12 cellular contexts compared by ENCODE assay signal in the genomic region with DNA sequence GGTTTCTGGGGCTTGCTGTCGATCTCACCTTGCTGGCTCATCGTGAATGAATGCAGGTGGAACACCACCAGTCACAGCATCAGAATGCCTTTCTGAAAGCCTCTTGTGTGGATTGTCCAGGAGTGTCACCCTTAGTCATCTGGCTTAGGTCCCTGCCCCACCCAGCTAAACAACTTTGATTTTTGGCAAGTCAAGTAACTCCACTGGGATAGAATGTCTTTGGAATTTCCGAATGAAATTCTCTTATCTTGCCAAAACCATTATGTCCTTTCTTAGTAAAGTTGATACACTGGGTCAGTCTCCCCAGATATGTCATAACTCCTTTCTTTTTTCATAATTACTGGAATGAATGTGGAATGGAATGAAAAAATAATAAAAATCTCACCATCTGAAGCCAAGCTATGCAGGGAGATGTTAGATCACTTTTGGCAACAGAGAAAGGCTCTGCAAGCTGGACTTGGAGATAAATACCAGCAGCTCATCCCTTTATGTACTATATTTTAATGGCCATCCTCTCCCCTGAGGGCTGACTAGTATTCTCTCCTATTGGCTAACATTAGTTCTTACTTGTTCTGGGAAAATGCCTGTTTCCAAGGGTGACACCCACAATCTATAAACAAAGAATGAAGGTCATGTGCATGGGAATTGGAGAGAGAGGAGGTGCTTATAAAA. TPM values are rescaled to one million over a fixed set of nuclear protein-coding genes. Genes with fewer than 3 reads are reported as not detected.
DNase-seq lines count a peak whose midpoint lies in the region; ATAC-seq and TF ChIP-seq lines count a peak whose summit lies in the region.
"Had no signal": no experiment of that assay in that cellular context is flagged by ENCODE, and none has a peak within 500 bp of the region (broad histone marks: within the 10 kb centered on the region; RNA-seq: fewer than 3 reads in every experiment).

No MANE protein-coding gene starts in this region.

- H2BK15ac ChIP-seq in mesendoderm (replicated peaks; ENCODE audit: low read depth), result no peak overlapping the region

- no peaks in the 10 kb centered on the region for H3K36me3 ChIP-seq in mesendoderm (ENCODE audit: control insufficient read depth, insufficient read depth, low read length)

- ATAC-seq in esophagus mucosa (peak; percentile 99), GM21526 (IDR thresholded peaks at IDR 0.05; ENCODE audit: low FRiP score, unreplicated experiment) (no peak), HG03457 (IDR thresholded peaks at IDR 0.05; ENCODE audit: unreplicated experiment) (no peak)
- ATAC-seq: natural killer cell had no signal

- H4K5ac ChIP-seq in mesendoderm (ENCODE audit: low read length), result no peak overlapping the region

- H3K79me2 ChIP-seq in mesendoderm (ENCODE audit: control insufficient read depth, insufficient read depth, low read length), result no peaks in the 10 kb centered on the region

- no peak overlapping the region for H3K9ac ChIP-seq in mesendoderm (ENCODE audit: low read length)

- no peak overlapping the region for H3K23ac ChIP-seq in mesendoderm (ENCODE audit: low read length)

- no peak overlapping the region for H3K4me2 ChIP-seq in mesendoderm (ENCODE audit: low read length)

- H3K4me3 ChIP-seq in AG09309 (ENCODE audit: control insufficient read depth, low read depth, low read length) (no peak overlapping the region), mesendoderm (ENCODE audit: low read length) (no peak overlapping the region)

- no peak overlapping the region for H2BK5ac ChIP-seq in mesendoderm (ENCODE audit: low read length)

- H3K18ac ChIP-seq in mesendoderm (ENCODE audit: low read length), result no peak overlapping the region

- H3K56ac ChIP-seq in mesendoderm (ENCODE audit: low read length), result no peak overlapping the region

- no peak for TF ChIP-seq CTCF in AG09309 (IDR thresholded peaks at IDR 0.05; ENCODE audit: control insufficient read depth, insufficient read depth, low read depth, low read length, missing control alignments)

- H2BK120ac ChIP-seq in mesendoderm (ENCODE audit: low read depth, low read length), result no peak overlapping the region

- H4K8ac ChIP-seq in mesendoderm (ENCODE audit: low read depth, low read length), result no peak overlapping the region

- peak; percentile 97 for DNase-seq in AG09309 (ENCODE audit: low read depth)
- DNase-seq in NCI-H226, result peak; percentile 81
- DNase-seq in mesendoderm, result peak; percentile 48
- DNase-seq in amygdala (lab: John Stamatoyannopoulos, UW), result no peak
- DNase-seq in activated CD4-positive, alpha-beta T cell treated with anti-CD3 and anti-CD28 coated beads for 4 hours, result no peak
- DNase-seq: activated T-cell treated with anti-CD3 and anti-CD28 coated beads, Interleukin-2, amount 50 U/mL, for 1 hour; CD4-positive, alpha-beta T cell; effector memory CD4-positive, alpha-beta T cell; natural killer cell had no signal

- WGBS in mesendoderm (ENCODE audit: extremely low coverage, insufficient coverage, low lambda C conversion rate), result no CpG with 5 or more reads among the region's 3 CpGs

- H3K27me3 ChIP-seq in mesendoderm (ENCODE audit: insufficient read depth, low read length, poor library complexity), result no peaks in the 10 kb centered on the region

- H3K27ac ChIP-seq in mesendoderm (ENCODE audit: low read depth, low read length), result no peak overlapping the region

- no peaks in the 10 kb centered on the region for H3K4me1 ChIP-seq in mesendoderm (ENCODE audit: control insufficient read depth, low read depth, low read length)

- H3K79me1 ChIP-seq in mesendoderm (ENCODE audit: low read length), result no peaks in the 10 kb centered on the region

- H2AK5ac ChIP-seq in mesendoderm (ENCODE audit: low read length), result no peak overlapping the region

- H3K4ac ChIP-seq in mesendoderm (ENCODE audit: low read depth, low read length), result no peak overlapping the region

RNA-seq across cellular contexts. Expression of gene INSIG2, which starts 35.4 kb away (rescaled TPM):
- 6.8 TPM for total RNA-seq in esophagus mucosa
- 3.3 TPM for polyA plus RNA-seq in mesendoderm (2013, experiment 1 of 2)
- polyA plus RNA-seq in mesendoderm (2013, experiment 2 of 2), result 2.9 TPM

Comparison
In these comparisons a context has a peak if more than half of its experiments do, and no peak if none do; other contexts are left out.
1. DNase-seq: peak in AG09309 (single experiment), NCI-H226 (single experiment) and mesendoderm (single experiment); none in amygdala (0 of 56) and activated CD4-positive, alpha-beta T cell treated with anti-CD3 and anti-CD28 coated beads for 4 hours (0 of 2).